22 cellular contexts compared by ENCODE assay signal in genomic region chr6:91063362-91063761, GRCh38.
"Had no signal": no experiment of that assay in that cellular context is flagged by ENCODE, and none has a peak within 500 bp of the region (broad histone marks: within the 10 kb centered on the region; RNA-seq: fewer than 3 reads in every experiment).

No MANE protein-coding gene starts in this region.

- H3K27me3 ChIP-seq: colonic mucosa, esophagus squamous epithelium, gastroesophageal sphincter, heart left ventricle, hepatocyte, left lung had no signal

- H3K4me3 ChIP-seq: colonic mucosa, dorsolateral prefrontal cortex, esophagus squamous epithelium, gastroesophageal sphincter, heart left ventricle, hepatocyte, left lung, lower lobe of right lung, mucosa of descending colon had no signal

- H3K27ac ChIP-seq: colonic mucosa, dorsolateral prefrontal cortex, epithelial cell of prostate, esophagus squamous epithelium, gastroesophageal sphincter, heart left ventricle, hepatocyte, left lung, lower lobe of right lung had no signal

- DNase-seq: colonic mucosa; dermis blood vessel endothelial cell; dorsolateral prefrontal cortex; effector CD4-positive, alpha-beta T cell; effector memory CD4-positive, alpha-beta T cell; erythroblast; esophagus squamous epithelium; foreskin fibroblast; foreskin melanocyte; heart left ventricle; hypothalamus; immature natural killer cell; islet precursor cell; left cardiac atrium; left lung; left ventricle myocardium superior; lower lobe of right lung; mesenchymal stem cell; mucosa of descending colon had no signal

- H3K36me3 ChIP-seq: colonic mucosa, esophagus squamous epithelium, gastroesophageal sphincter, heart left ventricle, left lung, lower lobe of right lung had no signal

- H3K4me1 ChIP-seq: colonic mucosa, esophagus squamous epithelium, gastroesophageal sphincter, heart left ventricle, left lung, lower lobe of right lung had no signal

- H3K9me3 ChIP-seq: colonic mucosa, left lung, lower lobe of right lung, mucosa of descending colon had no signal
